ENCODE assay signal across 8 cellular contexts in genomic region chr1:25695991-25696330, GRCh38.
DNase-seq lines count a peak whose midpoint lies in the region; ATAC-seq, FAIRE-seq and TF ChIP-seq lines count a peak whose summit lies in the region.

No MANE protein-coding gene starts in this region.

- no peak overlapping the region for H3K4me2 ChIP-seq in HepG2 (ENCODE audit: low read depth, low read length)

- H3K79me2 ChIP-seq in HepG2 (ENCODE audit: insufficient read depth, low read length): no peaks in the 10 kb centered on the region

- H3K4me3 ChIP-seq in liver (ENCODE audit: low read depth in 1 of 3, low read length in 3 of 3): no peak overlapping the region
- no peak overlapping the region for H3K4me3 ChIP-seq in HepG2 (replicated peaks in 1 of 3; ENCODE audit: insufficient read depth in 1 of 3, low read depth in 2 of 3, low read length in 3 of 3)
- no peak overlapping the region for H3K4me3 ChIP-seq in choroid plexus epithelial cell (ENCODE audit: low read depth, low read length)

- CTCF ChIA-PET in HepG2 (lab: Yijun Ruan, JAX; ENCODE audit: low intra/inter-chr PET ratio, low total read pairs): no interaction called here

- no peak for TF ChIP-seq POLR2A in HepG2 (IDR thresholded peaks at IDR 0.05; ENCODE audit: insufficient read depth in 1 of 2, low read depth in 2 of 2, low read length in 2 of 2)

- DNase-seq in HepG2 (ENCODE audit: low spot score) (no peak), choroid plexus epithelial cell (ENCODE audit: low read depth) (peak; percentile 97), mesenteric fat pad (ENCODE audit: low spot score) (peak; percentile 85), urothelium cell line (ENCODE audit: low spot score) (peak; percentile 86), NK-92 (lab: John Stamatoyannopoulos, UW; ENCODE audit: unreplicated experiment) (no peak), cerebellum (ENCODE audit: low spot score) (no peak)
- no peak for DNase-seq in stimulated activated CD4-positive, alpha-beta T cell treated with anti-CD3 and anti-CD28 coated beads, Interleukin-4, amount 100 ng/mL, for 4 hours

- H3K36me3 ChIP-seq in liver (ENCODE audit: control insufficient read depth in 4 of 4, insufficient read depth in 3 of 4, low read depth in 1 of 4, low read length in 3 of 4): no peaks in the 10 kb centered on the region
- no peaks in the 10 kb centered on the region for H3K36me3 ChIP-seq in HepG2 (replicated peaks in 1 of 2; ENCODE audit: control insufficient read depth in 1 of 2, insufficient read depth in 2 of 2, low read length in 2 of 2)

- no TSS peak for BruUV-seq in HepG2 (replicated peaks; lab: Mats Ljungman, UMichigan)

- ATAC-seq in HepG2: no peak

- no peaks in the 10 kb centered on the region for H3K27me3 ChIP-seq in liver (ENCODE audit: control insufficient read depth in 4 of 4, insufficient read depth in 4 of 4, low read length in 3 of 4)
- H3K27me3 ChIP-seq in HepG2 (ENCODE audit: control insufficient read depth in 1 of 2, insufficient read depth in 2 of 2, low read length in 2 of 2): 0 out of 5 replicates have a peak, but pooled peaks cover 0 to 7% of the 10 kb centered on the region in 2 experiments

- TF ChIP-seq RAD21 in liver (IDR thresholded peaks at IDR 0.05) (no peak), HepG2 (CRISPR knock-in tag; IDR thresholded peaks at IDR 0.05) (no peak)

- H2AFZ ChIP-seq in HepG2 (ENCODE audit: low read length): no peak overlapping the region

- H3K27ac ChIP-seq in liver (ENCODE audit: low read depth in 1 of 2, low read length in 2 of 2) (peak overlapping the region; percentile 83 to 90), HepG2 (ENCODE audit: extremely low read length, insufficient read depth, low read length) (no peak overlapping the region)

- H3K4me1 ChIP-seq in liver (ENCODE audit: control insufficient read depth in 4 of 4, insufficient read depth in 4 of 4, low read length in 3 of 4) (peaks cover 3 to 21% (median 18%) of the 10 kb centered on the region in 4 donors), HepG2 (ENCODE audit: insufficient read depth, low read length) (0 out of 2 replicates have a peak, but pooled peaks cover 9% of the 10 kb centered on the region)

- no peak for TF ChIP-seq CTCF in liver (IDR thresholded peaks at IDR 0.05; ENCODE audit: low read depth, low read length, missing input control)
- no peak for TF ChIP-seq CTCF in HepG2 (CRISPR knock-in tag; IDR thresholded peaks at IDR 0.05)
- TF ChIP-seq CTCF in choroid plexus epithelial cell (conservative IDR thresholded peaks at IDR 0.05; ENCODE audit: low read depth, low read length): no peak

- in situ Hi-C loops in HepG2 (cut with HindIII; ENCODE audit: extremely low pct_ligation_motif_present, low pct_unique_long_range_greater_than_20kb): no loop called here

- no peak for TF ChIP-seq EP300 in HepG2 (IDR thresholded peaks at IDR 0.05; ENCODE audit: low read depth in 2 of 2, low read length in 2 of 2)
- no peak for TF ChIP-seq EP300 in HepG2 (CRISPR knock-in tag; IDR thresholded peaks at IDR 0.05; ENCODE audit: borderline replicate concordance)

- POLR2A ChIA-PET in HepG2 (lab: Yijun Ruan, JAX): no interaction called here

- 84% methylated on average over 5 of the region's 5 CpGs for WGBS in liver
- 69% methylated on average over 5 of the region's 5 CpGs for WGBS in HepG2 (ENCODE audit: low lambda C conversion rate)

- FAIRE-seq in HepG2 (lab: Jason Lieb, UNC) (no peak), urothelium cell line (lab: Jason Lieb, UNC) (peak; percentile 37)

- no peaks in the 10 kb centered on the region for H4K20me1 ChIP-seq in HepG2 (ENCODE audit: insufficient read depth, low read length)

- H3K9ac ChIP-seq in liver (ENCODE audit: low read depth in 1 of 2, low read length in 2 of 2) (no peak overlapping the region), HepG2 (ENCODE audit: insufficient read depth, low read depth, low read length) (no peak overlapping the region)

- intact Hi-C loops in HepG2 (cut with micrococcal nuclease; ENCODE audit: unreplicated experiment): loop anchor here (10.0 kb wide), 1 partner anchor 79 kb away; no protein-coding TSS in a partner anchor

- H3K9me3 ChIP-seq in liver (ENCODE audit: control insufficient read depth in 4 of 4, low read length in 3 of 4) (no peaks in the 10 kb centered on the region), HepG2 (ENCODE audit: low read length) (no peaks in the 10 kb centered on the region)

TF ChIP-seq in liver, 16 proteins besides CTCF, POLR2A, EP300 and RAD21:
- no peak for TF ChIP-seq EGR1 (IDR thresholded peaks at IDR 0.05; ENCODE audit: low read depth in 2 of 2)
- TF ChIP-seq SP1 (IDR thresholded peaks at IDR 0.05): no peak
- TF ChIP-seq FOXA2 (IDR thresholded peaks at IDR 0.05): no peak
- no peak for TF ChIP-seq REST (IDR thresholded peaks at IDR 0.05)
- no peak for TF ChIP-seq JUND (IDR thresholded peaks at IDR 0.05)
- TF ChIP-seq YY1 (IDR thresholded peaks at IDR 0.05): no peak
- TF ChIP-seq RXRA (IDR thresholded peaks at IDR 0.05): no peak

TF ChIP-seq in HepG2, 621 proteins besides CTCF, POLR2A, EP300 and RAD21:
- TF ChIP-seq MAZ (IDR thresholded peaks at IDR 0.05; ENCODE audit: borderline replicate concordance, low read depth, low read length) (no peak), MAZ (CRISPR knock-in tag; IDR thresholded peaks at IDR 0.05; ENCODE audit: low read depth) (no peak), PHB2 (IDR thresholded peaks at IDR 0.05; ENCODE audit: partially characterized antibody) (no peak), HDAC6 (IDR thresholded peaks at IDR 0.05; ENCODE audit: low read depth, low read length) (no peak), YEATS2 (CRISPR knock-in tag; IDR thresholded peaks at IDR 0.05; ENCODE audit: borderline replicate concordance) (no peak), ZNF484 (CRISPR knock-in tag; IDR thresholded peaks at IDR 0.05; ENCODE audit: borderline replicate concordance, low read depth) (no peak), ISL2 (CRISPR knock-in tag; IDR thresholded peaks at IDR 0.05) (no peak), CEBPZ (IDR thresholded peaks at IDR 0.05; ENCODE audit: low read length) (no peak), ZNF776 (CRISPR knock-in tag; IDR thresholded peaks at IDR 0.05) (no peak), EHMT2 (IDR thresholded peaks at IDR 0.05; ENCODE audit: borderline replicate concordance, low read depth, low read length) (no peak), NFIC (IDR thresholded peaks at IDR 0.05; ENCODE audit: low read length) (no peak), HNRNPUL1 (IDR thresholded peaks at IDR 0.05; ENCODE audit: low read depth, low read length) (no peak), FOXP1 (IDR thresholded peaks at IDR 0.05) (no peak), FOXP1 (CRISPR knock-in tag; IDR thresholded peaks at IDR 0.05) (no peak), YEATS4 (CRISPR knock-in tag; IDR thresholded peaks at IDR 0.05; ENCODE audit: borderline replicate concordance) (no peak)
- TF ChIP-seq, protein P1, sequence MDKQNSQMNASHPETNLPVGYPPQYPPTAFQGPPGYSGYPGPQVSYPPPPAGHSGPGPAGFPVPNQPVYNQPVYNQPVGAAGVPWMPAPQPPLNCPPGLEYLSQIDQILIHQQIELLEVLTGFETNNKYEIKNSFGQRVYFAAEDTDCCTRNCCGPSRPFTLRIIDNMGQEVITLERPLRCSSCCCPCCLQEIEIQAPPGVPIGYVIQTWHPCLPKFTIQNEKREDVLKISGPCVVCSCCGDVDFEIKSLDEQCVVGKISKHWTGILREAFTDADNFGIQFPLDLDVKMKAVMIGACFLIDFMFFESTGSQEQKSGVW (CRISPR knock-in tag; IDR thresholded peaks at IDR 0.05; ENCODE audit: borderline replicate concordance): no peak
- TF ChIP-seq, protein P2, sequence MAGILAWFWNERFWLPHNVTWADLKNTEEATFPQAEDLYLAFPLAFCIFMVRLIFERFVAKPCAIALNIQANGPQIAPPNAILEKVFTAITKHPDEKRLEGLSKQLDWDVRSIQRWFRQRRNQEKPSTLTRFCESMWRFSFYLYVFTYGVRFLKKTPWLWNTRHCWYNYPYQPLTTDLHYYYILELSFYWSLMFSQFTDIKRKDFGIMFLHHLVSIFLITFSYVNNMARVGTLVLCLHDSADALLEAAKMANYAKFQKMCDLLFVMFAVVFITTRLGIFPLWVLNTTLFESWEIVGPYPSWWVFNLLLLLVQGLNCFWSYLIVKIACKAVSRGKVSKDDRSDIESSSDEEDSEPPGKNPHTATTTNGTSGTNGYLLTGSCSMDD (CRISPR knock-in tag; IDR thresholded peaks at IDR 0.05): no peak

Comparison
In these comparisons a context has a peak if more than half of its experiments do, and no peak if none do; other contexts are left out.
1. DNase-seq: peak in choroid plexus epithelial cell (single experiment), mesenteric fat pad (single experiment) and urothelium cell line (single experiment); none in HepG2 (single experiment), stimulated activated CD4-positive, alpha-beta T cell treated with anti-CD3 and anti-CD28 coated beads, Interleukin-4, amount 100 ng/mL, for 4 hours (0 of 2), NK-92 (single experiment) and cerebellum (single experiment).